ENCODE assay signal across 9 cellular contexts in the genomic region with DNA sequence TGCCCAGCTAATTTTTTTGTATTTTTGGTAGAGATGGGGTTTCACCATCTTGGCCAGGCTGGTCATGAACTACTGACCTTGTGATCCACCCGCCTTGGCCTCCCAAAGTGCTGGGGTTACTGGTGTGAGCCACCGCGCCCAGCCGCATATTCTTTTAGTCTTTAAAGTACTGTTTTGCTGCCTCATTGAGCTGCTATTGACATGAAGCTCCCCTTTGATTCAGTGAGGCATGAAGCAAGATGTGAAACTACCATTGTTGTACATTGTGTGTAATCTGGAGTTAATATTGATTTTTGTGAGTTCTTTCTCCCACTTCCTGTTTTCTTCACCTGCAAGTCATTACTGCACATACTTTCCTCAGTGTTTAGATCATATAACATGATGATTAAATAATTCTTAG.
A peak's percentile ranks its signal among the peaks of the same experiment; 100 is the strongest.
DNase-seq lines count a peak whose midpoint lies in the region; ATAC-seq, FAIRE-seq and TF ChIP-seq lines count a peak whose summit lies in the region.
"Had no signal": no experiment of that assay in that cellular context is flagged by ENCODE, and none has a peak within 500 bp of the region (broad histone marks: within the 10 kb centered on the region; RNA-seq: fewer than 3 reads in every experiment).

No MANE protein-coding gene starts in this region.

- intact Hi-C loops in sigmoid colon (cut with DNase I) = no loop called here

- H3K23ac ChIP-seq in neuronal stem cell (ENCODE audit: low read depth, low read length, poor library complexity) = no peak overlapping the region

- no peak overlapping the region for H2BK15ac ChIP-seq in neuronal stem cell (ENCODE audit: low read length)

- no peak overlapping the region for H2BK120ac ChIP-seq in neuronal stem cell (ENCODE audit: low read depth, low read length)

- H3K36me3 ChIP-seq in DOHH2 (ENCODE audit: control insufficient read depth, low read length) (peaks cover 40% of the 10 kb centered on the region), neuronal stem cell (replicated peaks in 1 of 2; ENCODE audit: control insufficient read depth in 2 of 2, insufficient read depth in 2 of 2, low read length in 2 of 2) (peaks cover 5 to 68% of the 10 kb centered on the region in 2 donors), sigmoid colon (peaks cover 0 to 21% (median 7%) of the 10 kb centered on the region in 4 donors)

- no peak overlapping the region for H3K4me3 Mint-ChIP-seq in activated T-helper 17 cell treated with anti-CD3 and anti-CD28 coated beads, Interleukin-2, amount 50 U/mL, for 72 hours

- DNase-seq in NCI-H2107 (lab: John Stamatoyannopoulos, UW) (peak; percentile 64), neuronal stem cell (ENCODE audit: low spot score) (no peak), H54 (ENCODE audit: insufficient read length, low spot score) (no peak), sigmoid colon (no peak)
- DNase-seq: activated effector memory CD4-positive, alpha-beta T cell treated with Interleukin-2 at 50 U/mL for 16 hours had no signal

- no peaks in the 10 kb centered on the region for H3K79me1 ChIP-seq in neuronal stem cell (ENCODE audit: low read depth, low read length)

- no peak for TF ChIP-seq EP300 in sigmoid colon (IDR thresholded peaks at IDR 0.05)

- no peak for TF ChIP-seq POLR2A in H54 (IDR thresholded peaks at IDR 0.05; ENCODE audit: low read depth, low read length)
- no peak for TF ChIP-seq POLR2A in sigmoid colon (IDR thresholded peaks at IDR 0.05)

- ATAC-seq in GM19372 (IDR thresholded peaks at IDR 0.05; ENCODE audit: low read depth, unreplicated experiment) = peak; percentile 93
- ATAC-seq in HG03025 (IDR thresholded peaks at IDR 0.05; ENCODE audit: low FRiP score, unreplicated experiment) = peak; percentile 86
- no peak for ATAC-seq in activated T-helper 17 cell treated with anti-CD3 and anti-CD28 coated beads, Interleukin-2, amount 50 U/mL, for 72 hours (replicated peaks)

- no peaks in the 10 kb centered on the region for H3K9me3 Mint-ChIP-seq in activated T-helper 17 cell treated with anti-CD3 and anti-CD28 coated beads, Interleukin-2, amount 50 U/mL, for 72 hours

- H3K4ac ChIP-seq in neuronal stem cell (ENCODE audit: low read length) = no peak overlapping the region

- peak overlapping the region; percentile 85 for H3K27ac ChIP-seq in DOHH2 (ENCODE audit: low read depth, low read length)
- no peak overlapping the region for H3K27ac ChIP-seq in neuronal stem cell (replicated peaks; ENCODE audit: low read length)
- H3K27ac ChIP-seq in sigmoid colon = no peak overlapping the region

- H4K20me1 ChIP-seq in DOHH2 (ENCODE audit: control insufficient read depth, insufficient read depth, low read depth, low read length) = no peaks in the 10 kb centered on the region

- H2AK5ac ChIP-seq in neuronal stem cell (ENCODE audit: low read depth, low read length) = no peak overlapping the region

- no peak overlapping the region for H3K14ac ChIP-seq in neuronal stem cell (ENCODE audit: low read length)

- no peak overlapping the region for H3K18ac ChIP-seq in neuronal stem cell (ENCODE audit: low read length)

- H3K27me3 ChIP-seq in DOHH2 (ENCODE audit: control insufficient read depth, low read length) (no peaks in the 10 kb centered on the region), neuronal stem cell (ENCODE audit: control insufficient read depth in 3 of 3, insufficient read depth in 3 of 3, low read depth in 1 of 3, low read length in 3 of 3) (no peaks in the 10 kb centered on the region), sigmoid colon (no peaks in the 10 kb centered on the region)

- no peaks in the 10 kb centered on the region for H3K4me1 Mint-ChIP-seq in activated T-helper 17 cell treated with anti-CD3 and anti-CD28 coated beads, Interleukin-2, amount 50 U/mL, for 72 hours

- H3F3A ChIP-seq in DOHH2 (ENCODE audit: control insufficient read depth, insufficient read depth) = peaks cover 12% of the 10 kb centered on the region

- no peak overlapping the region for H3K27ac Mint-ChIP-seq in activated T-helper 17 cell treated with anti-CD3 and anti-CD28 coated beads, Interleukin-2, amount 50 U/mL, for 72 hours

- H3K27me3 Mint-ChIP-seq in activated T-helper 17 cell treated with anti-CD3 and anti-CD28 coated beads, Interleukin-2, amount 50 U/mL, for 72 hours = no peaks in the 10 kb centered on the region

- H3K4me3 ChIP-seq in DOHH2 (ENCODE audit: low read length) = peak overlapping the region; percentile 53
- H3K4me3 ChIP-seq in neuronal stem cell (ENCODE audit: low read length in 2 of 2) = no peak overlapping the region
- no peak overlapping the region for H3K4me3 ChIP-seq in sigmoid colon

- no peak overlapping the region for H2BK12ac ChIP-seq in neuronal stem cell (ENCODE audit: low read length)

- FAIRE-seq in H54 (lab: Jason Lieb, UNC) = no peak

- no CpG with 5 or more reads among the region's 4 CpGs for WGBS in neuronal stem cell (ENCODE audit: extremely low coverage in 2 of 2, insufficient read length in 2 of 2, insufficient replicate concordance in 1 of 2), 2 donors
- WGBS in sigmoid colon, 2 donors = 79 to 100% methylated on average over 4 of the region's 4 CpGs

- no peak overlapping the region for H3K9ac ChIP-seq in neuronal stem cell (ENCODE audit: low read depth, low read length, poor library complexity)

- no peak for TF ChIP-seq CTCF in DOHH2 (IDR thresholded peaks at IDR 0.05; ENCODE audit: low read depth, low read length, poor library complexity, severe bottlenecking)
- no peak for TF ChIP-seq CTCF in sigmoid colon (IDR thresholded peaks at IDR 0.05)

- H3K79me2 ChIP-seq in DOHH2 (ENCODE audit: control insufficient read depth, low read length) = no peaks in the 10 kb centered on the region

- peaks cover 43% of the 10 kb centered on the region for H3K36me3 Mint-ChIP-seq in activated T-helper 17 cell treated with anti-CD3 and anti-CD28 coated beads, Interleukin-2, amount 50 U/mL, for 72 hours (ENCODE audit: low read depth)

- peaks cover 41% of the 10 kb centered on the region for H3K4me1 ChIP-seq in DOHH2 (ENCODE audit: control insufficient read depth, low read length)
- no peaks in the 10 kb centered on the region for H3K4me1 ChIP-seq in neuronal stem cell (ENCODE audit: control insufficient read depth in 2 of 2, insufficient read depth in 1 of 2, low read depth in 1 of 2, low read length in 2 of 2)
- no peaks in the 10 kb centered on the region for H3K4me1 ChIP-seq in sigmoid colon

- H3K9me2 ChIP-seq in DOHH2 (replicated peaks; ENCODE audit: control insufficient read depth, low read length) = no peaks in the 10 kb centered on the region

- H4K8ac ChIP-seq in neuronal stem cell (ENCODE audit: low read depth, low read length) = no peak overlapping the region

- H2BK5ac ChIP-seq in neuronal stem cell (ENCODE audit: low read length) = no peak overlapping the region

- H3K9me3 ChIP-seq in DOHH2 (ENCODE audit: control insufficient read depth, insufficient read depth, low read length) (no peaks in the 10 kb centered on the region), neuronal stem cell (replicated peaks in 1 of 2; ENCODE audit: control insufficient read depth in 2 of 2, insufficient read depth in 1 of 2, low read depth in 1 of 2, low read length in 2 of 2) (peaks cover 0 to 8% of the 10 kb centered on the region in 2 donors), sigmoid colon (no peaks in the 10 kb centered on the region)

- H4K91ac ChIP-seq in neuronal stem cell (ENCODE audit: low read depth, low read length, poor library complexity) = no peak overlapping the region

- H2AFZ ChIP-seq in neuronal stem cell (ENCODE audit: low read length) = no peak overlapping the region

- H3K4me2 ChIP-seq in DOHH2 (ENCODE audit: low read length) (peak overlapping the region; percentile 60), neuronal stem cell (ENCODE audit: insufficient read depth, low read length, poor library complexity, severe bottlenecking) (no peak overlapping the region)
